In genomic region chr21:44300262-44300959, GRCh38 we compare ENCODE assay signal across 8 cellular contexts. TPM values are rescaled to one million over a fixed set of nuclear protein-coding genes. Genes with fewer than 3 reads are reported as not detected.
DNase-seq lines count a peak whose midpoint lies in the region; ATAC-seq, FAIRE-seq and TF ChIP-seq lines count a peak whose summit lies in the region.

No MANE protein-coding gene starts in this region.

- H3K27ac Mint-ChIP-seq in activated naive CD8-positive, alpha-beta T cell treated with anti-CD3 and anti-CD28 coated beads, Interleukin-2, amount 10 ng/mL, durations not matched to agents 7 days and 5 days, result peak overlapping the region; percentile 74

- peaks cover 2% of the 10 kb centered on the region for H3K36me3 Mint-ChIP-seq in activated naive CD8-positive, alpha-beta T cell treated with anti-CD3 and anti-CD28 coated beads, Interleukin-2, amount 10 ng/mL, durations not matched to agents 7 days and 5 days

- TF ChIP-seq POLR2A in uterus (IDR thresholded peaks at IDR 0.05), result peak; percentile 30 to 51

- peak overlapping the region; percentile 86 for H3K4me3 Mint-ChIP-seq in activated naive CD8-positive, alpha-beta T cell treated with anti-CD3 and anti-CD28 coated beads, Interleukin-2, amount 10 ng/mL, durations not matched to agents 7 days and 5 days

- peak overlapping the region; percentile 75 for H2AFZ ChIP-seq in parathyroid adenoma

- peak overlapping the region; percentile 11 for H3K9ac ChIP-seq in parathyroid adenoma

- ATAC-seq in SK-N-SH treated with all-trans-retinoic acid at 6 μM for 48 hours (peak; percentile 68), Right ventricle myocardium superior (ENCODE audit: poor library complexity) (peak; percentile 50)
- ATAC-seq in activated naive CD8-positive, alpha-beta T cell treated with anti-CD3 and anti-CD28 coated beads, Interleukin-2, amount 10 ng/mL, durations not matched to agents 7 days and 5 days (ENCODE audit: low read depth), result peak; percentile 41

- H3K4me2 ChIP-seq in parathyroid adenoma (ENCODE audit: low read length), result peak overlapping the region; percentile 66

- no peak for FAIRE-seq in GM19239 (lab: Jason Lieb, UNC)

- peaks cover 3% of the 10 kb centered on the region for H3K4me1 ChIP-seq in parathyroid adenoma
- H3K4me1 ChIP-seq in uterus, result peaks cover 0 to 11% of the 10 kb centered on the region in 2 donors

- intact Hi-C loops in Right ventricle myocardium superior (cut with DNase I) (no loop called here), uterus (cut with DNase I; ENCODE audit: low total_unique reads) (no loop called here)

- H3K36me3 ChIP-seq in parathyroid adenoma (ENCODE audit: control insufficient read depth, insufficient read depth, low read length) (no peaks in the 10 kb centered on the region), uterus (no peaks in the 10 kb centered on the region)

- H3K4me3 ChIP-seq in parathyroid adenoma (ENCODE audit: low read depth, low read length) (peak overlapping the region; percentile 53), uterus (peak overlapping the region; percentile 57 to 85)

- DNase-seq in AG20443 (ENCODE audit: low spot score), result peak; percentile 92
- peak; percentile 88 for DNase-seq in GM19239 (ENCODE audit: insufficient read length, low spot score)
- peak; percentile 67 for DNase-seq in HK-2 (ENCODE audit: unreplicated experiment)
- peak; percentile 80 for DNase-seq in activated naive CD8-positive, alpha-beta T cell treated with anti-CD3 and anti-CD28 coated beads, Interleukin-2, amount 10 ng/mL, durations not matched to agents 7 days and 5 days
- peak; percentile 87 for DNase-seq in Right ventricle myocardium superior
- peak; percentile 63 to 70 for DNase-seq in uterus

- no peaks in the 10 kb centered on the region for H3K79me2 ChIP-seq in parathyroid adenoma

- no peaks in the 10 kb centered on the region for H3K9me3 ChIP-seq in parathyroid adenoma (ENCODE audit: control insufficient read depth, low read length)
- no peaks in the 10 kb centered on the region for H3K9me3 ChIP-seq in uterus

- H3K9me3 Mint-ChIP-seq in activated naive CD8-positive, alpha-beta T cell treated with anti-CD3 and anti-CD28 coated beads, Interleukin-2, amount 10 ng/mL, durations not matched to agents 7 days and 5 days, result no peaks in the 10 kb centered on the region

- POLR2A ChIA-PET in activated naive CD8-positive, alpha-beta T cell treated with anti-CD3 and anti-CD28 coated beads, Interleukin-2, amount 10 ng/mL, durations not matched to agents 7 days and 5 days (lab: Charles Lee), result interaction anchor here (0.9 to 1.1 kb wide), 2 partner anchors 39 to 53 kb away, joined by 3 read pairs; partner anchors contain the start of genes CFAP410 and TRPM2

- H3K4me1 Mint-ChIP-seq in activated naive CD8-positive, alpha-beta T cell treated with anti-CD3 and anti-CD28 coated beads, Interleukin-2, amount 10 ng/mL, durations not matched to agents 7 days and 5 days, result peaks cover 30% of the 10 kb centered on the region

- no peak for TF ChIP-seq CTCF in parathyroid adenoma (IDR thresholded peaks at IDR 0.05)
- no peak for TF ChIP-seq CTCF in uterus (IDR thresholded peaks at IDR 0.05)

- H3K27ac ChIP-seq in parathyroid adenoma, result peak overlapping the region; percentile 54
- peak overlapping the region; percentile 89 for H3K27ac ChIP-seq in uterus

- H3K27me3 ChIP-seq in parathyroid adenoma (ENCODE audit: control insufficient read depth, insufficient read depth, low read length) (no peaks in the 10 kb centered on the region), uterus (no peaks in the 10 kb centered on the region)

- peaks cover 2% of the 10 kb centered on the region for H3K27me3 Mint-ChIP-seq in activated naive CD8-positive, alpha-beta T cell treated with anti-CD3 and anti-CD28 coated beads, Interleukin-2, amount 10 ng/mL, durations not matched to agents 7 days and 5 days

TF ChIP-seq in SK-N-SH treated with all-trans-retinoic acid at 6 μM for 48 hours, 23 proteins besides CTCF, POLR2A, EP300 and RAD21:
- no peak for TF ChIP-seq ZNF70 (CRISPR knock-in tag; IDR thresholded peaks at IDR 0.05)
- no peak for TF ChIP-seq TOX (CRISPR knock-in tag; IDR thresholded peaks at IDR 0.05; ENCODE audit: borderline replicate concordance)
- TF ChIP-seq BACH2 (CRISPR knock-in tag; IDR thresholded peaks at IDR 0.05; ENCODE audit: borderline replicate concordance), result no peak
- no peak for TF ChIP-seq ESRRG (CRISPR knock-in tag; IDR thresholded peaks at IDR 0.05)
- TF ChIP-seq TCF4 (CRISPR knock-in tag; IDR thresholded peaks at IDR 0.05; ENCODE audit: borderline replicate concordance), result no peak
TF ChIP-seq in SK-N-SH treated with all-trans-retinoic acid at 6 μM for 48 hours: peak in this region for 0.

RNA-seq across cellular contexts. Expression of gene PFKL, which starts 0.6 kb away (rescaled TPM):
- total RNA-seq in activated naive CD8-positive, alpha-beta T cell treated with anti-CD3 and anti-CD28 coated beads, Interleukin-2, amount 10 ng/mL, durations not matched to agents 7 days and 5 days, result 100 to 1,000 TPM; 183 to 193 TPM
- 42.7 TPM for total RNA-seq in Right ventricle myocardium superior
- total RNA-seq in uterus, result 100 to 1,000 TPM in 1 of 4 donors, 10 to 100 TPM in 3; 36.5 to 144 (median 75.4) TPM

RNA-seq across cellular contexts. Expression of gene AIRE, which starts 14.7 kb away (rescaled TPM):
- total RNA-seq in activated naive CD8-positive, alpha-beta T cell treated with anti-CD3 and anti-CD28 coated beads, Interleukin-2, amount 10 ng/mL, durations not matched to agents 7 days and 5 days, result not detected
- not detected for total RNA-seq in Right ventricle myocardium superior
- total RNA-seq in uterus, result under 1 TPM in 1 of 4 donors, not detected in 3; 0.21 TPM

RNA-seq across cellular contexts. Expression of gene DNMT3L, which starts 38.7 kb away (rescaled TPM):
- total RNA-seq in activated naive CD8-positive, alpha-beta T cell treated with anti-CD3 and anti-CD28 coated beads, Interleukin-2, amount 10 ng/mL, durations not matched to agents 7 days and 5 days, result not detected
- total RNA-seq in Right ventricle myocardium superior (not detected), uterus (not detected)

RNA-seq across cellular contexts. Expression of gene CFAP410, which starts 38.8 kb away (rescaled TPM):
- 10 to 100 TPM; 23.7 TPM for total RNA-seq in activated naive CD8-positive, alpha-beta T cell treated with anti-CD3 and anti-CD28 coated beads, Interleukin-2, amount 10 ng/mL, durations not matched to agents 7 days and 5 days
- total RNA-seq in Right ventricle myocardium superior (13.9 TPM), uterus (10 to 100 TPM; 23.8 to 44.8 (median 26.0) TPM)

RNA-seq across cellular contexts. Expression of gene TRPM2, which starts 53.0 kb away (rescaled TPM):
- total RNA-seq in activated naive CD8-positive, alpha-beta T cell treated with anti-CD3 and anti-CD28 coated beads, Interleukin-2, amount 10 ng/mL, durations not matched to agents 7 days and 5 days, result 10 to 100 TPM; 29.6 to 31.1 TPM
- total RNA-seq in Right ventricle myocardium superior (1.9 TPM), uterus (1 to 10 TPM in 2 of 4 donors, under 1 TPM in 2; 0.29 to 3.1 (median 1.8) TPM)

Comparison
In these comparisons a context has a peak if more than half of its experiments do, and no peak if none do; other contexts are left out.
1. Peak in every context shown above with its lines: DNase-seq, ATAC-seq, H3K4me3 ChIP-seq and H3K27ac ChIP-seq.